Comparison of ENCODE assay signal across 9 cellular contexts in genomic region chr7:120215654-120216053, GRCh38. TPM values are rescaled to one million over a fixed set of nuclear protein-coding genes. Genes with fewer than 3 reads are reported as not detected.
"Had no signal": no experiment of that assay in that cellular context is flagged by ENCODE, and none has a peak within 500 bp of the region (broad histone marks: within the 10 kb centered on the region; RNA-seq: fewer than 3 reads in every experiment).

No MANE protein-coding gene starts in this region.

- H3K4me3 ChIP-seq: GM23248, GM23338, HAP-1 had no signal

- H3K9me3 ChIP-seq: HAP-1 had no signal

- ATAC-seq: GM23338, HCT116 had no signal

- H3K27ac ChIP-seq: GM23248 had no signal

- H2AFZ ChIP-seq: GM23248, GM23338 had no signal

- H3K4me3 Mint-ChIP-seq: GM23338, H9, HFFc6 had no signal

- H3K4me2 ChIP-seq: GM23338 had no signal

- H3K27ac Mint-ChIP-seq: GM23338, H9, HFFc6 had no signal

- H3K9ac ChIP-seq: GM23248 had no signal

- H3K4me1 Mint-ChIP-seq: GM23338, H9 had no signal

- H3K36me3 ChIP-seq: HAP-1 had no signal

- DNase-seq: GM23248, GOT3, H7, H9, HCEC 1CT, HFFc6 had no signal

RNA-seq across cellular contexts. Expression of gene KCND2, which starts 57.3 kb away (rescaled TPM):
- total RNA-seq: HFFc6 had no signal
